ENCODE assay signal across 1 cellular context in the genomic region with DNA sequence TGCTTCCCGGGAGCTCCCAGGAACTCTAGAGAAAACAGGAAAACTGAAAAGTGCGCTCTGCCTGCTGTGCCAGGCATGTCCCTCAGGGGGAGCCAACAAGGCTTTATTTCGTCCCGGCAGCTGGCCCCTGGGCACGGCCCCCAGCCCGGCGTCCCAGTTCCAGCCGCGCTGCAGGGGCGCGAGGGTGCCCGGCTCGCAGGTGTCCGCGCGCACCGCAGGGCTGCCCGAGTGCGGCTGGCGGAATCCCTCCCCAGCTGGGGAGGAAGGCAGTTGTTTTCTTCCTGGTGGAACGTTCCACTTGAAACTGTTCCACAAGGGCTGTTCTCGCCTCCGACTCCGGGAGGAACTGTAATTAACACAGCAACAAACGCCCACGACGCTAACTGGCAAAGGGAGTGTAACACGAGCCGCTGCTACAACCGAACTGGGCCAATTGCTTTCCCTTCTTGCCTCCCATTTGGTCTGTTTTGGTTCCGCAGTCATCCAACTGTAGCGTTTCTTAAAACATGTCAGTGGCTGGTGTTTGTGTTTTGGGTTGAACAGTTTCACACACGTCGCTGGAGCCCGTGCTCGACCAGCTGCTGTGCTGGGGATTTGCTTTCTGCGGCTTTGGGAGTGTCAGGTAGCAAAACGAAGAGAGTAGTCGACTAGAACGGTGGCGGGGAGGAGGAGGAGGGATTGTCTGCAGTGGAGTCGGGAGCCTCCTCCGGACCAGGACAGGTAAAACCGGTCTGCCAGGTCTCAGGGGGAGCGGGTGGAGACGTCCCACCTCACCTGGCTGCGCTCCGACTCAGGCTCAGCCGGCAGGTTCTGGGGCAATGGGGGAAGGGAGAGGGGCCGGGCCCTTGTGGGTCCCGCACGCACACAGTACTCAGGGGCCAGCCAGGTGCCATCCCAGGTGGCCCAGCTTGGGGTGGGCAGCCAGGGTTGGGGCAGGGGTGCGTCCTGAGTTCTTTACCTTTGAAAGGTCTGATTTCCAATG.
TF ChIP-seq lines count a peak whose summit lies in the region.

No MANE protein-coding gene starts in this region.

TF ChIP-seq in K562, 482 proteins besides CTCF, POLR2A, EP300 and RAD21 (continued from another document and continues in another):
- TF ChIP-seq ZNF146 (CRISPR knock-in tag; IDR thresholded peaks at IDR 0.05; ENCODE audit: unreplicated experiment) (no peak), MNT (conservative IDR thresholded peaks at IDR 0.05) (no peak), ATF2 (CRISPR knock-in tag; IDR thresholded peaks at IDR 0.05) (no peak), NR2C2 (CRISPR knock-in tag; IDR thresholded peaks at IDR 0.05) (no peak), NR2C2 (tag; IDR thresholded peaks at IDR 0.05) (no peak), AFF4 (CRISPR knock-in tag; IDR thresholded peaks at IDR 0.05) (no peak), THRA (IDR thresholded peaks at IDR 0.05) (no peak), MYNN (IDR thresholded peaks at IDR 0.05) (no peak), MYNN (CRISPR knock-in tag; IDR thresholded peaks at IDR 0.05) (no peak), KDM2B (CRISPR knock-in tag; IDR thresholded peaks at IDR 0.05) (peak; percentile 79; the same call in 1 of the 2 replicates), NCOA1 (IDR thresholded peaks at IDR 0.05; ENCODE audit: low read depth) (no peak), RBBP5 (IDR thresholded peaks at IDR 0.05; ENCODE audit: borderline replicate concordance, insufficient read depth, low read length, poor library complexity, severe bottlenecking) (peak; percentile 46), ZBTB17 (CRISPR knock-in tag; IDR thresholded peaks at IDR 0.05) (peak; percentile 49; the same call in 1 of the 2 replicates), ZNF583 (CRISPR knock-in tag; IDR thresholded peaks at IDR 0.05) (no peak), HNRNPL (IDR thresholded peaks at IDR 0.05; ENCODE audit: low read depth, low read length) (peak; percentile 61; the same call in 1 of the 2 replicates), SMARCE1 (IDR thresholded peaks at IDR 0.05) (no peak), ZBTB34 (CRISPR knock-in tag; IDR thresholded peaks at IDR 0.05) (no peak), ZNF398 (CRISPR knock-in tag; IDR thresholded peaks at IDR 0.05) (no peak), ZNF24 (IDR thresholded peaks at IDR 0.05) (no peak), RBFOX2 (IDR thresholded peaks at IDR 0.05; ENCODE audit: low read depth, low read length) (peak; percentile 63), ELF2 (CRISPR knock-in tag; IDR thresholded peaks at IDR 0.05) (no peak), SRSF3 (IDR thresholded peaks at IDR 0.05; ENCODE audit: insufficient read depth, low read length) (no peak), NFIC (IDR thresholded peaks at IDR 0.05) (no peak; the same call in 1 of the 2 replicates), BDP1 (IDR thresholded peaks at IDR 0.05; ENCODE audit: insufficient read depth, insufficient read length) (no peak), CCNT2 (IDR thresholded peaks at IDR 0.05; ENCODE audit: borderline replicate concordance, extremely low read depth, insufficient read length, low read depth, low read length) (peak; percentile 65), ZNF707 (CRISPR knock-in tag; conservative IDR thresholded peaks at IDR 0.05) (no peak), MAFG (tag; conservative IDR thresholded peaks at IDR 0.05) (no peak), ZNF324 (CRISPR knock-in tag; IDR thresholded peaks at IDR 0.05) (no peak)
- TF ChIP-seq, protein P1, sequence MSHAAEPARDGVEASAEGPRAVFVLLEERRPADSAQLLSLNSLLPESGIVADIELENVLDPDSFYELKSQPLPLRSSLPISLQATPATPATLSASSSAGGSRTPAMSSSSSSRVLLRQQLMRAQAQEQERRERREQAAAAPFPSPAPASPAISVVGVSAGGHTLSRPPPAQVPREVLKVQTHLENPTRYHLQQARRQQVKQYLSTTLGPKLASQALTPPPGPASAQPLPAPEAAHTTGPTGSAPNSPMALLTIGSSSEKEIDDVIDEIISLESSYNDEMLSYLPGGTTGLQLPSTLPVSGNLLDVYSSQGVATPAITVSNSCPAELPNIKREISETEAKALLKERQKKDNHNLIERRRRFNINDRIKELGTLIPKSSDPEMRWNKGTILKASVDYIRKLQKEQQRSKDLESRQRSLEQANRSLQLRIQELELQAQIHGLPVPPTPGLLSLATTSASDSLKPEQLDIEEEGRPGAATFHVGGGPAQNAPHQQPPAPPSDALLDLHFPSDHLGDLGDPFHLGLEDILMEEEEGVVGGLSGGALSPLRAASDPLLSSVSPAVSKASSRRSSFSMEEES (CRISPR knock-in tag; IDR thresholded peaks at IDR 0.05) = no peak
- TF ChIP-seq, protein P2, sequence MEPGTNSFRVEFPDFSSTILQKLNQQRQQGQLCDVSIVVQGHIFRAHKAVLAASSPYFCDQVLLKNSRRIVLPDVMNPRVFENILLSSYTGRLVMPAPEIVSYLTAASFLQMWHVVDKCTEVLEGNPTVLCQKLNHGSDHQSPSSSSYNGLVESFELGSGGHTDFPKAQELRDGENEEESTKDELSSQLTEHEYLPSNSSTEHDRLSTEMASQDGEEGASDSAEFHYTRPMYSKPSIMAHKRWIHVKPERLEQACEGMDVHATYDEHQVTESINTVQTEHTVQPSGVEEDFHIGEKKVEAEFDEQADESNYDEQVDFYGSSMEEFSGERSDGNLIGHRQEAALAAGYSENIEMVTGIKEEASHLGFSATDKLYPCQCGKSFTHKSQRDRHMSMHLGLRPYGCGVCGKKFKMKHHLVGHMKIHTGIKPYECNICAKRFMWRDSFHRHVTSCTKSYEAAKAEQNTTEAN (CRISPR knock-in tag; IDR thresholded peaks at IDR 0.05) = no peak
- TF ChIP-seq, protein P3, sequence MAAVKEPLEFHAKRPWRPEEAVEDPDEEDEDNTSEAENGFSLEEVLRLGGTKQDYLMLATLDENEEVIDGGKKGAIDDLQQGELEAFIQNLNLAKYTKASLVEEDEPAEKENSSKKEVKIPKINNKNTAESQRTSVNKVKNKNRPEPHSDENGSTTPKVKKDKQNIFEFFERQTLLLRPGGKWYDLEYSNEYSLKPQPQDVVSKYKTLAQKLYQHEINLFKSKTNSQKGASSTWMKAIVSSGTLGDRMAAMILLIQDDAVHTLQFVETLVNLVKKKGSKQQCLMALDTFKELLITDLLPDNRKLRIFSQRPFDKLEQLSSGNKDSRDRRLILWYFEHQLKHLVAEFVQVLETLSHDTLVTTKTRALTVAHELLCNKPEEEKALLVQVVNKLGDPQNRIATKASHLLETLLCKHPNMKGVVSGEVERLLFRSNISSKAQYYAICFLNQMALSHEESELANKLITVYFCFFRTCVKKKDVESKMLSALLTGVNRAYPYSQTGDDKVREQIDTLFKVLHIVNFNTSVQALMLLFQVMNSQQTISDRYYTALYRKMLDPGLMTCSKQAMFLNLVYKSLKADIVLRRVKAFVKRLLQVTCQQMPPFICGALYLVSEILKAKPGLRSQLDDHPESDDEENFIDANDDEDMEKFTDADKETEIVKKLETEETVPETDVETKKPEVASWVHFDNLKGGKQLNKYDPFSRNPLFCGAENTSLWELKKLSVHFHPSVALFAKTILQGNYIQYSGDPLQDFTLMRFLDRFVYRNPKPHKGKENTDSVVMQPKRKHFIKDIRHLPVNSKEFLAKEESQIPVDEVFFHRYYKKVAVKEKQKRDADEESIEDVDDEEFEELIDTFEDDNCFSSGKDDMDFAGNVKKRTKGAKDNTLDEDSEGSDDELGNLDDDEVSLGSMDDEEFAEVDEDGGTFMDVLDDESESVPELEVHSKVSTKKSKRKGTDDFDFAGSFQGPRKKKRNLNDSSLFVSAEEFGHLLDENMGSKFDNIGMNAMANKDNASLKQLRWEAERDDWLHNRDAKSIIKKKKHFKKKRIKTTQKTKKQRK (IDR thresholded peaks at IDR 0.05; ENCODE audit: borderline replicate concordance, low read depth, low read length) = no peak
- TF ChIP-seq, protein P4, sequence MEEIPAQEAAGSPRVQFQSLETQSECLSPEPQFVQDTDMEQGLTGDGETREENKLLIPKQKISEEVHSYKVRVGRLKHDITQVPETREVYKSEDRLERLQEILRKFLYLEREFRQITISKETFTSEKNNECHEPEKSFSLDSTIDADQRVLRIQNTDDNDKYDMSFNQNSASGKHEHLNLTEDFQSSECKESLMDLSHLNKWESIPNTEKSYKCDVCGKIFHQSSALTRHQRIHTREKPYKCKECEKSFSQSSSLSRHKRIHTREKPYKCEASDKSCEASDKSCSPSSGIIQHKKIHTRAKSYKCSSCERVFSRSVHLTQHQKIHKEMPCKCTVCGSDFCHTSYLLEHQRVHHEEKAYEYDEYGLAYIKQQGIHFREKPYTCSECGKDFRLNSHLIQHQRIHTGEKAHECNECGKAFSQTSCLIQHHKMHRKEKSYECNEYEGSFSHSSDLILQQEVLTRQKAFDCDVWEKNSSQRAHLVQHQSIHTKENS (CRISPR knock-in tag; IDR thresholded peaks at IDR 0.05) = no peak
